Comparison of ENCODE assay signal across 19 cellular contexts in genomic region chr2:35891936-35892335, GRCh38.
DNase-seq lines count a peak whose midpoint lies in the region; ATAC-seq lines count a peak whose summit lies in the region.
"Had no signal": no experiment of that assay in that cellular context is flagged by ENCODE, and none has a peak within 500 bp of the region (broad histone marks: within the 10 kb centered on the region; RNA-seq: fewer than 3 reads in every experiment).

No MANE protein-coding gene starts in this region.

- H3K36me3 Mint-ChIP-seq in activated CD8-positive, alpha-beta memory T cell treated with anti-CD3 and anti-CD28 coated beads, Interleukin-2, amount 10 ng/mL, durations not matched to agents 7 days and 5 days, result peaks cover 10% of the 10 kb centered on the region
- no peaks in the 10 kb centered on the region for H3K36me3 Mint-ChIP-seq in T-cell
- H3K36me3 Mint-ChIP-seq in immature natural killer cell, result no peaks in the 10 kb centered on the region
- H3K36me3 Mint-ChIP-seq: brain had no signal

- POLR2A ChIA-PET in T-cell (lab: Charles Lee), result no interaction called here

- peak; percentile 33 for ATAC-seq in activated CD8-positive, alpha-beta memory T cell treated with anti-CD3 and anti-CD28 coated beads, Interleukin-2, amount 10 ng/mL, durations not matched to agents 7 days and 5 days
- peak; percentile 65 for ATAC-seq in GM18867 (IDR thresholded peaks at IDR 0.05; ENCODE audit: unreplicated experiment)
- ATAC-seq in T-cell (replicated peaks in 1 of 4), result no peak
- ATAC-seq in GM19463 (IDR thresholded peaks at IDR 0.05; ENCODE audit: unreplicated experiment), result no peak
- ATAC-seq in GM19023 (IDR thresholded peaks at IDR 0.05; ENCODE audit: unreplicated experiment), result no peak
- ATAC-seq: GM23338 had no signal

- H3K27me3 Mint-ChIP-seq in activated CD8-positive, alpha-beta memory T cell treated with anti-CD3 and anti-CD28 coated beads, Interleukin-2, amount 10 ng/mL, durations not matched to agents 7 days and 5 days, result no peaks in the 10 kb centered on the region
- no peaks in the 10 kb centered on the region for H3K27me3 Mint-ChIP-seq in T-cell
- peaks cover 0 to 5% (median 2%) of the 10 kb centered on the region in 3 donors for H3K27me3 Mint-ChIP-seq in immature natural killer cell (ENCODE audit: low read depth in 3 of 3)
- H3K27me3 Mint-ChIP-seq: activated B cell treated with CpG ODN at 0.5 μM for 24 hours had no signal

- H3K4me1 Mint-ChIP-seq in activated CD8-positive, alpha-beta memory T cell treated with anti-CD3 and anti-CD28 coated beads, Interleukin-2, amount 10 ng/mL, durations not matched to agents 7 days and 5 days, result peaks cover 11% of the 10 kb centered on the region
- H3K4me1 Mint-ChIP-seq in T-cell, result peaks cover 8 to 20% (median 15%) of the 10 kb centered on the region in 3 donors
- H3K4me1 Mint-ChIP-seq in immature natural killer cell, result peaks cover 8 to 11% of the 10 kb centered on the region in 2 donors
- H3K4me1 Mint-ChIP-seq: activated B cell treated with CpG ODN at 0.5 μM for 24 hours, brain, GM23338 had no signal

- H3K4me3 Mint-ChIP-seq in activated CD8-positive, alpha-beta memory T cell treated with anti-CD3 and anti-CD28 coated beads, Interleukin-2, amount 10 ng/mL, durations not matched to agents 7 days and 5 days, result peak overlapping the region; percentile 65
- H3K4me3 Mint-ChIP-seq in T-cell (peak overlapping the region; percentile 58 to 80 (median 73)), immature natural killer cell (peak overlapping the region; percentile 48 to 86 (median 73))
- H3K4me3 Mint-ChIP-seq: activated B cell treated with CpG ODN at 0.5 μM for 24 hours, brain, GM23338 had no signal

- peak overlapping the region; percentile 60 for H3K27ac Mint-ChIP-seq in activated CD8-positive, alpha-beta memory T cell treated with anti-CD3 and anti-CD28 coated beads, Interleukin-2, amount 10 ng/mL, durations not matched to agents 7 days and 5 days
- peak overlapping the region; percentile 40 to 45 for H3K27ac Mint-ChIP-seq in T-cell
- peak overlapping the region in 2 of 6 donors; percentile 0 to 38 for H3K27ac Mint-ChIP-seq in immature natural killer cell
- H3K27ac Mint-ChIP-seq: activated B cell treated with CpG ODN at 0.5 μM for 24 hours, brain, GM23338 had no signal

- CTCF ChIA-PET in activated CD8-positive, alpha-beta memory T cell treated with anti-CD3 and anti-CD28 coated beads, Interleukin-2, amount 10 ng/mL, durations not matched to agents 7 days and 5 days (lab: Charles Lee), result no interaction called here
- CTCF ChIA-PET in T-cell (lab: Charles Lee), result no interaction called here

- no peaks in the 10 kb centered on the region for H3K9me3 Mint-ChIP-seq in activated CD8-positive, alpha-beta memory T cell treated with anti-CD3 and anti-CD28 coated beads, Interleukin-2, amount 10 ng/mL, durations not matched to agents 7 days and 5 days (ENCODE audit: low read depth)
- H3K9me3 Mint-ChIP-seq in T-cell, result no peaks in the 10 kb centered on the region
- no peaks in the 10 kb centered on the region for H3K9me3 Mint-ChIP-seq in immature natural killer cell
- H3K9me3 Mint-ChIP-seq: activated B cell treated with CpG ODN at 0.5 μM for 24 hours, GM23338 had no signal

- DNase-seq in activated CD8-positive, alpha-beta memory T cell treated with anti-CD3 and anti-CD28 coated beads, Interleukin-2, amount 10 ng/mL, durations not matched to agents 7 days and 5 days, result no peak
- no peak for DNase-seq in activated CD8-positive, alpha-beta memory T cell treated with anti-CD3 and anti-CD28 coated beads, Interleukin-2, amount 50 U/mL, for 48 hours
- DNase-seq in T-cell (no peak), immature natural killer cell (no peak), nucleus accumbens (lab: John Stamatoyannopoulos, UW) (no peak)
- DNase-seq: activated B cell treated with CpG ODN at 0.5 μM for 24 hours; activated naive CD4-positive, alpha-beta T cell treated with anti-CD3 and anti-CD28 coated beads, Interleukin-2, amount 50 U/mL, for 16 hours; DMS79 treated with DMSO at 0.1 percent for 48 hours; KBM-7; NCI-H1092 treated with DMSO at 0.1 percent for 48 hours; NCI-H2081; NCI-H510A treated with DMSO at 0.1 percent for 48 hours; retina; SHP77 had no signal

Comparison
In these comparisons a context has a peak if more than half of its experiments do, and no peak if none do; other contexts are left out.
1. ATAC-seq: peak in activated CD8-positive, alpha-beta memory T cell treated with anti-CD3 and anti-CD28 coated beads, Interleukin-2, amount 10 ng/mL, durations not matched to agents 7 days and 5 days (single experiment) and GM18867 (single experiment); none in T-cell (0 of 4), GM19463 (single experiment) and GM19023 (single experiment).
2. Peak in every context shown above with its lines, with median percentiles within 50 percentile points of each other: H3K4me3 Mint-ChIP-seq.